In the genomic region with DNA sequence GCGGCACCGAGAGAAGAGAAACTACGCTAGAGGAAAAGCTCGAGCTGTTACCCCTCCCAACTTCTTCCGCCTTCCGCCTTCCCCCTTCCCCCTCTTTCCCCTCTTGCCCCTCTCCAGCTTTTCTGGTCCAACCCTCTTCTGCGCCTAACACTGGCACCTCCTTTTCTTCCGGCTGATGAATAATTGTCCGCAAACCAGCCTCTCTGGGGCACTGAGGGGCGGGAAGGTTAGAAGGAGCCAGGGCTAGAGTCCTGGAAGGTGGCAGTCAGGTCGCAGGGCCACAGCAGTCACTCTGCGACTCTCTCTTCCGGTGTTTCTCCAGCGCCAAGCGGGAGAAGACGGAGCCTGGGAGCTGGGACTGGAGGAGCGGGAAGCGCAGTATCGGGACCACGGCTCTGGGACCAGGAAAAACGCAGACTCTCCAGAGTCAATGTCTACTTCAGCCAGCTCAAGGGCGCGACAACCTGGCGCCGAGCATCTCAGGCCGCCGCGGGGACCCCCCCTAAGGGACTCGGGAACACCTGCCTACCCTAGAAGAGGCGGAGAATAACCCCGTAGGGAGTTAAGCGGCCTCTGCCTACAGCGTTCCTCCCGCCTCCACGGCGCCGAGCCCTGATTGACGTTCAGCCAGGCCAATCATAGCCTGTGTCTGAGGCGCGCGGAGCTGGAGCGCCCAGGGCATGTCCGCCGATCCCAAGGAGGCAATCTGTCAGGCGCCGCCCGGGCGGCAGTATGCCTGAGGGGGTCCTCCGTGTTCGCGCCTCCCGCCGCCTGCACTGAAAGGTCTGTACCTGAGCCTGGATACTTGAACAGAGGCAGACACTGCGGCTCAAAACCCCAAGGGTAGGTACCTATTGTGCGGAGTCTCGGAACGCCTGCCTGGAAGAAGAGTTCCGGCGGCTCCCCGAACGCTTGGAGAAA, we compare ENCODE assay signal across 8 cellular contexts. TPM values are rescaled to one million over a fixed set of nuclear protein-coding genes. Genes with fewer than 3 reads are reported as not detected.
DNase-seq lines count a peak whose midpoint lies in the region; ATAC-seq and TF ChIP-seq lines count a peak whose summit lies in the region.

No MANE protein-coding gene starts in this region.

- no peaks in the 10 kb centered on the region for H3K27me3 ChIP-seq in OCI-LY1 (ENCODE audit: insufficient read depth, low read length)

- no peaks in the 10 kb centered on the region for H3K9me3 ChIP-seq in OCI-LY1 (ENCODE audit: low read length)

- peaks cover 6% of the 10 kb centered on the region; the same call in 1 of the 2 replicates for H3K36me3 ChIP-seq in OCI-LY1 (ENCODE audit: insufficient read depth, low read length)

- H3K4me3 ChIP-seq in OCI-LY1 (ENCODE audit: low read depth, low read length, poor library complexity, severe bottlenecking) = peak overlapping the region; percentile 88
- H3K4me3 ChIP-seq in epithelial cell of proximal tubule (ENCODE audit: low read depth, low read length) = peak overlapping the region; percentile 92

- 0 out of 2 replicates have a peak, but pooled peaks cover 5% of the 10 kb centered on the region for H3F3A ChIP-seq in OCI-LY1 (ENCODE audit: insufficient read depth, low read length)

- TF ChIP-seq CTCF in OCI-LY1 (IDR thresholded peaks at IDR 0.05; ENCODE audit: low read length) = no peak
- TF ChIP-seq CTCF in epithelial cell of proximal tubule (conservative IDR thresholded peaks at IDR 0.05; ENCODE audit: low read depth, low read length) = peak; percentile 9

- 0 out of 2 replicates have a peak overlapping the region, but pooled peaks have one; percentile 15 for H2AFZ ChIP-seq in OCI-LY1 (ENCODE audit: low read length)

- ATAC-seq in GM21526 (IDR thresholded peaks at IDR 0.05; ENCODE audit: low FRiP score, unreplicated experiment) = peak; percentile 88

- peaks cover 61% of the 10 kb centered on the region for H3K4me1 ChIP-seq in OCI-LY1 (ENCODE audit: insufficient read depth, low read length, severe bottlenecking)

- no peaks in the 10 kb centered on the region for H4K20me1 ChIP-seq in OCI-LY1 (ENCODE audit: insufficient read depth, low read length)

- H3K4me2 ChIP-seq in OCI-LY1 (ENCODE audit: low read length) = peak overlapping the region; percentile 95

- H3K79me2 ChIP-seq in OCI-LY1 (ENCODE audit: insufficient read depth, low read length) = peaks cover 44% of the 10 kb centered on the region

- H3K27ac ChIP-seq in OCI-LY1 (ENCODE audit: low read depth, low read length, poor library complexity, severe bottlenecking) = peak overlapping the region; percentile 82

- DNase-seq in DMS 273 (lab: John Stamatoyannopoulos, UW; ENCODE audit: unreplicated experiment) (peak; percentile 97), HuH-7 (ENCODE audit: low spot score) (peak; percentile 88), activated T-cell treated with anti-CD3 and anti-CD28 coated beads for 24 hours (ENCODE audit: low read depth) (peak; percentile 96), epithelial cell of proximal tubule (ENCODE audit: low read depth) (peak; percentile 37), mucosa of gallbladder (ENCODE audit: low spot score) (peak; percentile 95)
- peak; percentile 89 for DNase-seq in stimulated activated CD8-positive, alpha-beta memory T cell treated with anti-CD3 and anti-CD28 coated beads, Interleukin-4, amount 100 ng/mL, for 24 hours (ENCODE audit: low read depth)

- H3K9me2 ChIP-seq in OCI-LY1 (ENCODE audit: low read depth, low read length) = no peaks in the 10 kb centered on the region

- H3K9ac ChIP-seq in OCI-LY1 (ENCODE audit: low read length) = peak overlapping the region; percentile 95

RNA-seq across cellular contexts. Expression of gene PSMB9, which starts 40.4 kb away (rescaled TPM):
- total RNA-seq in epithelial cell of proximal tubule = 20.5 and 24.3 TPM in 2 replicates
- 31.2 TPM for total RNA-seq in mucosa of gallbladder

RNA-seq across cellular contexts. Expression of gene TAP1, which starts 40.8 kb away (rescaled TPM):
- total RNA-seq in epithelial cell of proximal tubule (50.7 and 54.5 TPM in 2 replicates), mucosa of gallbladder (41.3 TPM)

RNA-seq across cellular contexts. Expression of gene HLA-DMB, which starts 46.5 kb away (rescaled TPM):
- total RNA-seq in epithelial cell of proximal tubule (3.5 and 4.2 TPM in 2 replicates), mucosa of gallbladder (43.2 TPM)

RNA-seq across cellular contexts. Expression of gene PSMB8, which starts 50.5 kb away (rescaled TPM):
- total RNA-seq in epithelial cell of proximal tubule (75.1 and 84.4 TPM in 2 replicates), mucosa of gallbladder (73.7 TPM)

RNA-seq across cellular contexts. Expression of gene TAP2, which starts 55.8 kb away (rescaled TPM):
- total RNA-seq in epithelial cell of proximal tubule (23.6 and 29.4 TPM in 2 replicates), mucosa of gallbladder (40.4 TPM)

Comparison
In these comparisons a context has a peak if more than half of its experiments do, and no peak if none do; other contexts are left out.
1. Peak in every context shown above with its lines: DNase-seq, ATAC-seq, H3K4me3 ChIP-seq and H3K27ac ChIP-seq.
2. DNase-seq: peak in every context shown above with its lines; median percentile 97 in DMS 273; 96 in activated T-cell treated with anti-CD3 and anti-CD28 coated beads for 24 hours; 95 in mucosa of gallbladder; 89 in stimulated activated CD8-positive, alpha-beta memory T cell treated with anti-CD3 and anti-CD28 coated beads, Interleukin-4, amount 100 ng/mL, for 24 hours; 88 in HuH-7; 37 in epithelial cell of proximal tubule.